24 cellular contexts compared by ENCODE assay signal in genomic region chr14:92524603-92525185, GRCh38. TPM values are rescaled to one million over a fixed set of nuclear protein-coding genes. Genes with fewer than 3 reads are reported as not detected.
DNase-seq lines count a peak whose midpoint lies in the region; ATAC-seq and TF ChIP-seq lines count a peak whose summit lies in the region.
"Had no signal": no experiment of that assay in that cellular context is flagged by ENCODE, and none has a peak within 500 bp of the region (broad histone marks: within the 10 kb centered on the region; RNA-seq: fewer than 3 reads in every experiment).

No MANE protein-coding gene starts in this region.

- H3K4me3 Mint-ChIP-seq in MCF 10A (ENCODE audit: unreplicated experiment): no peak overlapping the region
- peak overlapping the region; percentile 32 for H3K4me3 Mint-ChIP-seq in activated naive CD8-positive, alpha-beta T cell treated with anti-CD3 and anti-CD28 coated beads, Interleukin-2, amount 10 ng/mL, durations not matched to agents 7 days and 5 days
- no peak overlapping the region for H3K4me3 Mint-ChIP-seq in mesothelial cell of epicardium

- POLR2A ChIA-PET in MCF 10A (lab: Yijun Ruan, JAX): no interaction called here
- POLR2A ChIA-PET in activated naive CD8-positive, alpha-beta T cell treated with anti-CD3 and anti-CD28 coated beads, Interleukin-2, amount 10 ng/mL, durations not matched to agents 7 days and 5 days (lab: Charles Lee): interaction anchor here (0.9 to 2.0 kb wide), 6 partner anchors 9 to 403 kb away, joined by 3 to 9 read pairs (median 5); partner anchors contain the start of genes CPSF2, NDUFB1 and RIN3

- H3K9me3 ChIP-seq in breast epithelium (no peaks in the 10 kb centered on the region), neutrophil (no peaks in the 10 kb centered on the region)
- H3K9me3 ChIP-seq: heart left ventricle had no signal

- H3K36me3 ChIP-seq in breast epithelium: no peaks in the 10 kb centered on the region
- no peaks in the 10 kb centered on the region for H3K36me3 ChIP-seq in neutrophil
- no peaks in the 10 kb centered on the region for H3K36me3 ChIP-seq in brain microvascular endothelial cell (replicated peaks)
- H3K36me3 ChIP-seq: cardiac muscle cell had no signal

- TF ChIP-seq CTCF in MCF 10A (IDR thresholded peaks at IDR 0.05; ENCODE audit: unreplicated experiment) (no peak), breast epithelium (IDR thresholded peaks at IDR 0.05) (no peak), neutrophil (IDR thresholded peaks at IDR 0.05) (no peak), brain microvascular endothelial cell (IDR thresholded peaks at IDR 0.05; ENCODE audit: low read depth, low read length, missing control alignments) (no peak), mesothelial cell of epicardium (IDR thresholded peaks at IDR 0.05; ENCODE audit: unreplicated experiment) (no peak)

- H3K27me3 Mint-ChIP-seq in MCF 10A (ENCODE audit: insufficient read depth, unreplicated experiment) (no peaks in the 10 kb centered on the region), mesothelial cell of epicardium (ENCODE audit: low read depth) (no peaks in the 10 kb centered on the region)
- no peaks in the 10 kb centered on the region for H3K27me3 Mint-ChIP-seq in activated naive CD8-positive, alpha-beta T cell treated with anti-CD3 and anti-CD28 coated beads, Interleukin-2, amount 10 ng/mL, durations not matched to agents 7 days and 5 days

- H3K4me3 ChIP-seq in breast epithelium (no peak overlapping the region), neutrophil (ENCODE audit: low read depth in 1 of 2, low read length in 1 of 2) (no peak overlapping the region), brain microvascular endothelial cell (ENCODE audit: low read depth, low read length) (no peak overlapping the region)
- H3K4me3 ChIP-seq: cardiac muscle cell, GM12878, heart left ventricle had no signal

- in situ Hi-C loops in brain microvascular endothelial cell (cut with HindIII; ENCODE audit: low pct_ligation_motif_present, low sequenced_read_pairs): no loop called here

- no peak for TF ChIP-seq POLR2A in breast epithelium (IDR thresholded peaks at IDR 0.05)

- H3K9me3 Mint-ChIP-seq in MCF 10A (ENCODE audit: unreplicated experiment): peaks cover 8% of the 10 kb centered on the region
- peaks cover 5% of the 10 kb centered on the region for H3K9me3 Mint-ChIP-seq in activated naive CD8-positive, alpha-beta T cell treated with anti-CD3 and anti-CD28 coated beads, Interleukin-2, amount 10 ng/mL, durations not matched to agents 7 days and 5 days
- peaks cover 4% of the 10 kb centered on the region for H3K9me3 Mint-ChIP-seq in mesothelial cell of epicardium

- no peaks in the 10 kb centered on the region for H3K36me3 Mint-ChIP-seq in MCF 10A (ENCODE audit: insufficient read depth, unreplicated experiment)
- H3K36me3 Mint-ChIP-seq in activated naive CD8-positive, alpha-beta T cell treated with anti-CD3 and anti-CD28 coated beads, Interleukin-2, amount 10 ng/mL, durations not matched to agents 7 days and 5 days: peaks cover 26% of the 10 kb centered on the region
- H3K36me3 Mint-ChIP-seq in mesothelial cell of epicardium: no peaks in the 10 kb centered on the region

- CTCF ChIA-PET in MCF 10A (lab: Yijun Ruan, JAX): interaction anchor here (1.2 kb wide), 1 partner anchor 156 kb away, joined by 6 read pairs; no protein-coding TSS in a partner anchor

- ATAC-seq in activated naive CD8-positive, alpha-beta T cell treated with anti-CD3 and anti-CD28 coated beads, Interleukin-2, amount 10 ng/mL, durations not matched to agents 7 days and 5 days (ENCODE audit: low read depth): peak; percentile 44
- no peak for ATAC-seq in GM19395 (IDR thresholded peaks at IDR 0.05; ENCODE audit: unreplicated experiment)
- ATAC-seq: GM12878 had no signal

- no peak for DNase-seq in MCF 10A (ENCODE audit: unreplicated experiment)
- no peak for DNase-seq in breast epithelium (ENCODE audit: low spot score in 2 of 2)
- no peak for DNase-seq in activated naive CD8-positive, alpha-beta T cell treated with anti-CD3 and anti-CD28 coated beads, Interleukin-2, amount 10 ng/mL, durations not matched to agents 7 days and 5 days
- no peak for DNase-seq in brain microvascular endothelial cell
- DNase-seq in NCI-H1436 treated with DMSO at 0.1 percent for 48 hours (lab: John Stamatoyannopoulos, UW): no peak
- DNase-seq in mesothelial cell of epicardium (ENCODE audit: low spot score in 2 of 2, unreplicated experiment in 2 of 2): no peak
- DNase-seq: activated CD8-positive, alpha-beta memory T cell treated with anti-CD3 and anti-CD28 coated beads, Interleukin-2, amount 50 U/mL, for 4 hours; COR-L47; effector memory CD4-positive, alpha-beta T cell; heart left ventricle; mammary epithelial cell; MM.1S; NCI-H2081; NCI-H524 treated with DMSO at 0.1 percent for 48 hours; retina; SHP77; stimulated activated CD4-positive, alpha-beta T cell treated with anti-CD3 and anti-CD28 coated beads, Interleukin-15, amount 100 ng/mL, for 24 hours; stimulated activated naive CD4-positive, alpha-beta T cell treated with Interleukin-2 at 50 U/mL for 16 hours; T-helper 2 cell had no signal

- intact Hi-C loops in MCF 10A (cut with micrococcal nuclease): no loop called here
- intact Hi-C loops in breast epithelium (cut with DNase I; ENCODE audit: low total_unique reads): loop anchor here (10.0 kb wide), 1 partner anchor 50 kb away; no protein-coding TSS in a partner anchor

- no peaks in the 10 kb centered on the region for H3K4me1 ChIP-seq in breast epithelium
- H3K4me1 ChIP-seq in neutrophil (ENCODE audit: control insufficient read depth in 1 of 2, insufficient read depth in 1 of 2, low read depth in 1 of 2, low read length in 1 of 2): peaks cover 48 to 59% of the 10 kb centered on the region in 2 experiments

- no TSS peak for BruUV-seq in MCF 10A (replicated peaks; lab: Mats Ljungman, UMichigan)

- no peak overlapping the region for H3K27ac ChIP-seq in breast epithelium
- H3K27ac ChIP-seq in neutrophil: peak overlapping the region; percentile 67
- H3K27ac ChIP-seq in brain microvascular endothelial cell: no peak overlapping the region
- H3K27ac ChIP-seq: cardiac muscle cell had no signal

- H3K27ac Mint-ChIP-seq in MCF 10A (ENCODE audit: low read depth, unreplicated experiment) (peak overlapping the region; percentile 47), mesothelial cell of epicardium (no peak overlapping the region)
- peak overlapping the region; percentile 73 for H3K27ac Mint-ChIP-seq in activated naive CD8-positive, alpha-beta T cell treated with anti-CD3 and anti-CD28 coated beads, Interleukin-2, amount 10 ng/mL, durations not matched to agents 7 days and 5 days
- H3K27ac Mint-ChIP-seq: activated naive CD4-positive, alpha-beta T cell treated with anti-CD3 and anti-CD28 coated beads, Interleukin-2, amount 50 U/mL, for 72 hours had no signal

- H3K4me1 Mint-ChIP-seq in MCF 10A (ENCODE audit: insufficient read depth, unreplicated experiment) (no peaks in the 10 kb centered on the region), mesothelial cell of epicardium (no peaks in the 10 kb centered on the region)
- peaks cover 61% of the 10 kb centered on the region for H3K4me1 Mint-ChIP-seq in activated naive CD8-positive, alpha-beta T cell treated with anti-CD3 and anti-CD28 coated beads, Interleukin-2, amount 10 ng/mL, durations not matched to agents 7 days and 5 days

- H3K27me3 ChIP-seq in breast epithelium (no peaks in the 10 kb centered on the region), neutrophil (no peaks in the 10 kb centered on the region), brain microvascular endothelial cell (replicated peaks) (no peaks in the 10 kb centered on the region)
- H3K27me3 ChIP-seq: cardiac muscle cell, heart left ventricle had no signal

RNA-seq across cellular contexts. Expression of gene RIN3, which starts 11.1 kb away (rescaled TPM):
- total RNA-seq in MCF 10A (2022) (14.2 and 19.3 TPM in 2 replicates), breast epithelium (10 to 100 TPM; 10.7 to 19.7 (median 12.1) TPM), mesothelial cell of epicardium (16.4 to 19.9 TPM (median 16.8 TPM) in 3 replicates)
- 10 to 100 TPM; 80.5 to 80.9 TPM for total RNA-seq in activated naive CD8-positive, alpha-beta T cell treated with anti-CD3 and anti-CD28 coated beads, Interleukin-2, amount 10 ng/mL, durations not matched to agents 7 days and 5 days
